ENCODE assay signal across 8 cellular contexts in the genomic region with DNA sequence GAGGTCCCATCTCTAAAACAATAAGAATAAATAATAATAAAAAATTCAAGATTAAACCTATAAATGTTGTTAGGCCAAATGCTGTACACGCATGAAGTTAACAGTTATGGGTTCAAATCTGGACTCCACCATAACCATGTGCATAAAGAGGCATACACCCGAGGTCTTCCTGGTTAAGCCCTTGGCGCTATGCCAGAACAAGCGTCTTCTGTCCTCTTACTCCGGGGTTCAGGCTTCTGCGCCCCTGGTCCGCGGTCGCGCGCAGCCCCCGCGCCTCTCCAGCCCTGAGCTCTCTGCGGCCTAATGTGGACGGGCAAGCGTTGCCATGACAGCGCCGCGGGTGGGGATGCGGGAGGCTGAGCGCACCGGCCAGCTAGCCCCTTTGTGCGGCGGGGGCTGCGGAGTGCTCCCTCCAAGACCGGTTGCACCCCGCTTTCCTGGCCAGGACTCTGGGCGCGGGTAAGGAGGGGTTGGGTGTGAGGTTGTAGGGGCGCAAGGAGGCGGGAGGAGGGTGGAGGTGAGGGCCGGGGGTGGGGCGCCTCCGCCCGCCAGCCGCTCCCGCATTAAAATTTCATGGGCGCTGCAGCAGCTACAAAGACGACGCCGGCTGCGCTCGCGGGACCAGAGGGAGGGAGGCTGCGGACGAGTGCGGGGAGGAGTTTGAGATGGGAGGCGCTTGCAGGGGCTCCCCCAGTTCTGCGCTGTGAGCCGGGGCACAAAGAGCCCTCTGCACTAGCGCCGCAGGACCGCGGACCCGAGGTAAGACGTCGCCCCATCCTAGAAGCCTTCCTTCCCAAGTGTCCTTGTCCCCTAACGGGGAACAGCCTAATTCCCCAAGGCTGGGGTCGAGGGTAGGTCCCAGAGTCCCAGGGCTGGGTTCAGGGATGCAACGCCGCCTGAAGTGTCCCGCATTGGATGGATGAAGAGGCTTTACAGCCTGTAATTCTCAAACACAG. TPM values are rescaled to one million over a fixed set of nuclear protein-coding genes. Genes with fewer than 3 reads are reported as not detected.
A peak's percentile ranks its signal among the peaks of the same experiment; 100 is the strongest.
DNase-seq lines count a peak whose midpoint lies in the region; ATAC-seq and TF ChIP-seq lines count a peak whose summit lies in the region.

A gene (plus strand): TSS at position 693 of the 956 bp plus-strand sequence.

- no peak for TF ChIP-seq CTCF in KMS-11 (conservative IDR thresholded peaks at IDR 0.05; ENCODE audit: low read depth, low read length)
- TF ChIP-seq CTCF in tibial nerve (IDR thresholded peaks at IDR 0.05) = no peak

- no peaks in the 10 kb centered on the region for H3K36me3 Mint-ChIP-seq in natural killer cell treated with Interleukin-12 subunit alpha and Interleukin-12 subunit beta and Interleukin-15 and Interleukin-18, amount 100 ng/mL, for 72 hours

- no peaks in the 10 kb centered on the region for H3K9me3 Mint-ChIP-seq in natural killer cell treated with Interleukin-12 subunit alpha and Interleukin-12 subunit beta and Interleukin-15 and Interleukin-18, amount 100 ng/mL, for 72 hours

- H3K4me1 Mint-ChIP-seq in natural killer cell treated with Interleukin-12 subunit alpha and Interleukin-12 subunit beta and Interleukin-15 and Interleukin-18, amount 100 ng/mL, for 72 hours (ENCODE audit: low read depth in 2 of 2) = peaks cover 22 to 25% of the 10 kb centered on the region in 2 donors

- ATAC-seq in natural killer cell treated with Interleukin-12 subunit alpha and Interleukin-12 subunit beta and Interleukin-15 and Interleukin-18, amount 100 ng/mL, for 72 hours = peak; percentile 84 to 86
- ATAC-seq in HG03571 (IDR thresholded peaks at IDR 0.05; ENCODE audit: unreplicated experiment) = no peak
- no peak for ATAC-seq in GM18517 (IDR thresholded peaks at IDR 0.05; ENCODE audit: unreplicated experiment)

- H3K36me3 ChIP-seq in KMS-11 (ENCODE audit: insufficient read depth) = no peaks in the 10 kb centered on the region; the same call in 1 of the 2 replicates
- no peaks in the 10 kb centered on the region for H3K36me3 ChIP-seq in effector memory CD4-positive, alpha-beta T cell (ENCODE audit: control insufficient read depth, insufficient read depth, low read length)
- no peaks in the 10 kb centered on the region for H3K36me3 ChIP-seq in tibial nerve

- no peak for TF ChIP-seq POLR2A in tibial nerve (IDR thresholded peaks at IDR 0.05)

- H3K4me1 ChIP-seq in KMS-11 (ENCODE audit: low read depth, poor library complexity, severe bottlenecking) (peaks cover 36% of the 10 kb centered on the region), tibial nerve (peaks cover 0 to 25% (median 19%) of the 10 kb centered on the region in 4 donors)
- H3K4me1 ChIP-seq in effector memory CD4-positive, alpha-beta T cell (ENCODE audit: control insufficient read depth, insufficient read depth, low read length, poor library complexity, severe bottlenecking) = peaks cover 27% of the 10 kb centered on the region

- H3K27me3 ChIP-seq in KMS-11 (ENCODE audit: insufficient read depth, low read depth) = no peaks in the 10 kb centered on the region
- no peaks in the 10 kb centered on the region for H3K27me3 ChIP-seq in effector memory CD4-positive, alpha-beta T cell (replicated peaks; ENCODE audit: control insufficient read depth, insufficient read depth, low read length, poor library complexity, severe bottlenecking)
- H3K27me3 ChIP-seq in tibial nerve = peaks cover 6 to 87% of the 10 kb centered on the region in 2 donors

- peak within 1 kb of the TSS; percentile 83 for H3K4me2 ChIP-seq in KMS-11

- H3K4me3 Mint-ChIP-seq in natural killer cell treated with Interleukin-12 subunit alpha and Interleukin-12 subunit beta and Interleukin-15 and Interleukin-18, amount 100 ng/mL, for 72 hours = peak within 1 kb of the TSS; percentile 89

- H3K4me3 ChIP-seq in KMS-11 (IDR thresholded peaks at IDR 0.05; ENCODE audit: insufficient read depth, low read depth, low read length) (peak within 1 kb of the TSS; percentile 34), tibial nerve (peak within 1 kb of the TSS in 3 of 4 donors; percentile 2 to 38 (median 31))
- peak within 1 kb of the TSS; percentile 81 for H3K4me3 ChIP-seq in effector memory CD4-positive, alpha-beta T cell (ENCODE audit: insufficient read depth, low read depth, low read length, poor library complexity, severe bottlenecking)

- TF ChIP-seq EP300 in tibial nerve (IDR thresholded peaks at IDR 0.05) = no peak

- peak within 1 kb of the TSS; percentile 74; the same call in 1 of the 2 replicates for H2AFZ ChIP-seq in KMS-11 (ENCODE audit: low read depth)

- no peaks in the 10 kb centered on the region for H3K27me3 Mint-ChIP-seq in natural killer cell treated with Interleukin-12 subunit alpha and Interleukin-12 subunit beta and Interleukin-15 and Interleukin-18, amount 100 ng/mL, for 72 hours

- H3K9ac ChIP-seq in KMS-11 = peak within 1 kb of the TSS; percentile 65

- 2 to 3% methylated on average over 49 to 60 of the region's 62 CpGs for WGBS in tibial nerve, 2 donors

- DNase-seq in ELF-1 (ENCODE audit: low read depth, low spot score) = peak; percentile 40
- peak; percentile 55 to 62 for DNase-seq in activated CD4-positive, alpha-beta T cell treated with anti-CD3 and anti-CD28 coated beads, Interleukin-2, amount 50 U/mL, for 4 hours
- DNase-seq in effector memory CD4-positive, alpha-beta T cell = peak; percentile 53 to 56 (median 55)
- peak; percentile 77 for DNase-seq in natural killer cell treated with Interleukin-12 subunit alpha and Interleukin-12 subunit beta and Interleukin-15 and Interleukin-18, amount 100 ng/mL, for 72 hours (ENCODE audit: low spot score)
- DNase-seq in tibial nerve (ENCODE audit: low spot score in 2 of 2) = no peak

- peak within 1 kb of the TSS; percentile 40 to 54 for H3K27ac Mint-ChIP-seq in natural killer cell treated with Interleukin-12 subunit alpha and Interleukin-12 subunit beta and Interleukin-15 and Interleukin-18, amount 100 ng/mL, for 72 hours

- no peaks in the 10 kb centered on the region for H3K9me3 ChIP-seq in effector memory CD4-positive, alpha-beta T cell (ENCODE audit: control insufficient read depth, low read length)
- H3K9me3 ChIP-seq in tibial nerve = no peaks in the 10 kb centered on the region

- peaks cover 45% of the 10 kb centered on the region for H3K79me2 ChIP-seq in KMS-11 (ENCODE audit: insufficient read depth, low read depth)

- no peaks in the 10 kb centered on the region for H4K20me1 ChIP-seq in KMS-11 (ENCODE audit: insufficient read depth)

- H3K27ac ChIP-seq in KMS-11 (peak within 1 kb of the TSS; percentile 83), tibial nerve (no peak within 1 kb of the TSS)
- H3K27ac ChIP-seq in effector memory CD4-positive, alpha-beta T cell (ENCODE audit: insufficient read depth, low read length, poor library complexity, severe bottlenecking) = peak within 1 kb of the TSS; percentile 50

RNA-seq across cellular contexts. Expression of the gene that starts here (rescaled TPM):
- total RNA-seq in natural killer cell treated with Interleukin-12 subunit alpha and Interleukin-12 subunit beta and Interleukin-15 and Interleukin-18, amount 100 ng/mL, for 72 hours = 10 to 100 TPM in 1 of 2 donors, 1 to 10 TPM in 1; 6.0 to 12.6 TPM
- 1 to 10 TPM in 1 of 4 donors, under 1 TPM in 3; 0.42 to 1.5 (median 0.62) TPM for total RNA-seq in tibial nerve

Comparison
In these comparisons a context has a peak if more than half of its experiments do, and no peak if none do; other contexts are left out.
1. DNase-seq: peak in ELF-1 (single experiment), activated CD4-positive, alpha-beta T cell treated with anti-CD3 and anti-CD28 coated beads, Interleukin-2, amount 50 U/mL, for 4 hours (2 of 2), effector memory CD4-positive, alpha-beta T cell (3 of 3) and natural killer cell treated with Interleukin-12 subunit alpha and Interleukin-12 subunit beta and Interleukin-15 and Interleukin-18, amount 100 ng/mL, for 72 hours (single experiment); none in tibial nerve (0 of 2).
2. H3K27ac ChIP-seq: peak in KMS-11 (single experiment) and effector memory CD4-positive, alpha-beta T cell (single experiment); none in tibial nerve (0 of 4).
3. H3K4me3 ChIP-seq: peak in every context shown above with its lines; median percentile 81 in effector memory CD4-positive, alpha-beta T cell; 34 in KMS-11; 31 in tibial nerve.
4. ATAC-seq: peak in natural killer cell treated with Interleukin-12 subunit alpha and Interleukin-12 subunit beta and Interleukin-15 and Interleukin-18, amount 100 ng/mL, for 72 hours (2 of 2); none in HG03571 (single experiment) and GM18517 (single experiment).